Comparison of ENCODE assay signal across 18 cellular contexts in the genomic region with DNA sequence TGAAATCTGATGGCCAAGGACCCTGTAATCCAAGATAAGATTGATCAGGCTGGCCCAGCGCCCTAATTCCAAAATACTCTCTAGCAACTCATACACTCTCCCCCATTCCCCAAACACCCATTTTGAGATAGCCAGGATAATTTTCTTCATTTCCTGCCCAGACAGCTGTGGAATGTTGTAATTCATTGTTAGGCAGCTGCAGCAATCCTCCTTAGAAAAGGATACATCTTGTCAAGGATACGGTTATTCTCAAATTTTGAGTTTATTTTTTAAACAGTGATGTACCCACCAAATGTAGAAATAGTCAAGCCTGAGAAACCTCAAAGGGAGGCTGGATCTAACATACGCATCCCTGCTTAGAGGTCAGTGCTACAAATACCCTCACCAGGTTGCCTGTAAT.
"Had no signal": no experiment of that assay in that cellular context is flagged by ENCODE, and none has a peak within 500 bp of the region (broad histone marks: within the 10 kb centered on the region; RNA-seq: fewer than 3 reads in every experiment).

No MANE protein-coding gene starts in this region.

- DNase-seq: activated CD4-positive, alpha-beta memory T cell treated with anti-CD3 and anti-CD28 coated beads, Interleukin-2, amount 10 ng/mL, durations not matched to agents 7 days and 5 days; activated CD4-positive, alpha-beta T cell treated with anti-CD3 and anti-CD28 coated beads for 4 hours; activated CD8-positive, alpha-beta memory T cell treated with anti-CD3 and anti-CD28 coated beads, Interleukin-2, amount 50 U/mL, for 4 hours; activated naive CD8-positive, alpha-beta T cell treated with anti-CD3 and anti-CD28 coated beads for 36 hours; activated T-cell treated with anti-CD3 and anti-CD28 coated beads, Interleukin-2, amount 50 U/mL, for 48 hours; anterior cingulate cortex; brain microvascular endothelial cell; cerebellar nuclear complex; hippocampal formation; midbrain; naive B cell; ovary; stimulated activated CD4-positive, alpha-beta T cell treated with anti-CD3 and anti-CD28 coated beads, Interleukin-2, amount 100 ng/mL, for 24 hours had no signal

- H3K36me3 ChIP-seq: brain microvascular endothelial cell, ovary, thoracic aorta had no signal

- H3K36me3 Mint-ChIP-seq: activated naive CD8-positive, alpha-beta T cell treated with anti-CD3 and anti-CD28 coated beads for 36 hours; naive B cell had no signal

- H3K4me1 Mint-ChIP-seq: activated CD4-positive, alpha-beta memory T cell treated with anti-CD3 and anti-CD28 coated beads, Interleukin-2, amount 10 ng/mL, durations not matched to agents 7 days and 5 days; activated naive CD8-positive, alpha-beta T cell treated with anti-CD3 and anti-CD28 coated beads for 36 hours; naive B cell had no signal

- H3K27ac Mint-ChIP-seq: activated CD4-positive, alpha-beta memory T cell treated with anti-CD3 and anti-CD28 coated beads, Interleukin-2, amount 10 ng/mL, durations not matched to agents 7 days and 5 days; activated naive CD8-positive, alpha-beta T cell treated with anti-CD3 and anti-CD28 coated beads for 36 hours; dendritic cell treated with granulocyte-macrophage colony-stimulating factor and Interleukin-4, amounts not matched to agents 40 ng/mL and 50 ng/mL, for 4 days; naive B cell; T-helper 1 cell treated with Interleukin-12 subunit alpha and Interleukin-12 subunit beta and Interleukin-4 antibody, amounts not matched to agents 30 μg/mL and 1 μg/mL, for 36 hours had no signal

- H3K27me3 Mint-ChIP-seq: activated naive CD8-positive, alpha-beta T cell treated with anti-CD3 and anti-CD28 coated beads for 36 hours; dendritic cell treated with granulocyte-macrophage colony-stimulating factor and Interleukin-4, amounts not matched to agents 40 ng/mL and 50 ng/mL, for 4 days had no signal

- H3K27ac ChIP-seq: brain microvascular endothelial cell, ovary, thoracic aorta had no signal

- H3K27me3 ChIP-seq: brain microvascular endothelial cell, ovary had no signal

- H3K9me3 Mint-ChIP-seq: activated CD4-positive, alpha-beta memory T cell treated with anti-CD3 and anti-CD28 coated beads, Interleukin-2, amount 10 ng/mL, durations not matched to agents 7 days and 5 days; activated naive CD8-positive, alpha-beta T cell treated with anti-CD3 and anti-CD28 coated beads for 36 hours; dendritic cell treated with granulocyte-macrophage colony-stimulating factor and Interleukin-4, amounts not matched to agents 40 ng/mL and 50 ng/mL, for 4 days; T-helper 1 cell treated with Interleukin-12 subunit alpha and Interleukin-12 subunit beta and Interleukin-4 antibody, amounts not matched to agents 30 μg/mL and 1 μg/mL, for 36 hours had no signal

- ATAC-seq: sciatic nerve had no signal

- H3K9me3 ChIP-seq: ovary, thoracic aorta had no signal

- H3K4me3 ChIP-seq: lung, ovary, thoracic aorta had no signal

- H3K4me3 Mint-ChIP-seq: activated CD4-positive, alpha-beta memory T cell treated with anti-CD3 and anti-CD28 coated beads, Interleukin-2, amount 10 ng/mL, durations not matched to agents 7 days and 5 days; activated naive CD8-positive, alpha-beta T cell treated with anti-CD3 and anti-CD28 coated beads for 36 hours; dendritic cell treated with granulocyte-macrophage colony-stimulating factor and Interleukin-4, amounts not matched to agents 40 ng/mL and 50 ng/mL, for 4 days; naive B cell; T-helper 1 cell treated with Interleukin-12 subunit alpha and Interleukin-12 subunit beta and Interleukin-4 antibody, amounts not matched to agents 30 μg/mL and 1 μg/mL, for 36 hours had no signal
